34 cellular contexts compared by ENCODE assay signal in genomic region chr14:106786697-106787096, GRCh38.
"Had no signal": no experiment of that assay in that cellular context is flagged by ENCODE, and none has a peak within 500 bp of the region (broad histone marks: within the 10 kb centered on the region; RNA-seq: fewer than 3 reads in every experiment).

No MANE protein-coding gene starts in this region.

- H3K27me3 ChIP-seq: adrenal gland, body of pancreas, brain microvascular endothelial cell, breast epithelium had no signal

- H3K36me3 ChIP-seq: adrenal gland, brain microvascular endothelial cell, breast epithelium had no signal

- DNase-seq: activated B cell treated with CpG ODN at 0.5 μM for 24 hours; activated CD4-positive, alpha-beta memory T cell treated with anti-CD3 and anti-CD28 coated beads for 36 hours; activated CD4-positive, alpha-beta T cell treated with anti-CD3 and anti-CD28 coated beads for 4 hours; activated CD4-positive, alpha-beta T cell treated with anti-CD3 and anti-CD28 coated beads, Interleukin-2, amount 10 ng/mL, durations not matched to agents 24 days and 14 days; activated CD4-positive, alpha-beta T cell treated with anti-CD3 and anti-CD28 coated beads, Interleukin-2, amount 50 U/mL, for 1 hour; activated CD4-positive, alpha-beta T cell treated with anti-CD3 and anti-CD28 coated beads, Interleukin-2, amount 50 U/mL, for 4 hours; activated CD4-positive, CD25-positive, alpha-beta regulatory T cell treated with anti-CD3 and anti-CD28 coated beads, Interleukin-2, amount 50 U/mL, for 72 hours; activated CD8-positive, alpha-beta memory T cell treated with anti-CD3 and anti-CD28 coated beads, Interleukin-2, amount 50 U/mL, for 4 hours; activated CD8-positive, alpha-beta T cell treated with anti-CD3 and anti-CD28 coated beads for 36 hours; activated effector memory CD4-positive, alpha-beta T cell treated with Interleukin-2 at 50 U/mL for 16 hours; activated gamma-delta T cell; activated naive CD4-positive, alpha-beta T cell treated with anti-CD3 and anti-CD28 coated beads, Interleukin-2, amount 10 ng/mL, durations not matched to agents 7 days and 5 days; activated naive CD4-positive, alpha-beta T cell treated with Interleukin-2 at 50 U/mL for 16 hours; activated naive CD8-positive, alpha-beta T cell treated with anti-CD3 and anti-CD28 coated beads for 36 hours; activated T-cell treated with anti-CD3 and anti-CD28 coated beads for 4 hours; activated T-cell treated with anti-CD3 and anti-CD28 coated beads, Interleukin-2, amount 50 U/mL, for 1 hour; activated T-cell treated with anti-CD3 and anti-CD28 coated beads, Interleukin-2, amount 50 U/mL, for 48 hours; adrenal gland; amniotic stem cell; aorta; body of pancreas; brain microvascular endothelial cell; central memory CD4-positive, alpha-beta T cell; T-helper 1 cell; T-helper 2 cell; T-helper 9 cell had no signal

- H3K27ac ChIP-seq: adrenal gland, body of pancreas, brain microvascular endothelial cell, breast epithelium, VCaP had no signal

- ATAC-seq: activated CD8-positive, alpha-beta T cell treated with anti-CD3 and anti-CD28 coated beads for 36 hours; activated naive CD4-positive, alpha-beta T cell treated with anti-CD3 and anti-CD28 coated beads, Interleukin-2, amount 50 U/mL, for 72 hours; body of pancreas had no signal

- H3K4me3 ChIP-seq: adrenal gland, body of pancreas, breast epithelium had no signal

- H3K27ac Mint-ChIP-seq: activated B cell treated with CpG ODN at 0.5 μM for 24 hours; activated CD4-positive, alpha-beta memory T cell treated with anti-CD3 and anti-CD28 coated beads for 36 hours; activated CD4-positive, alpha-beta T cell treated with anti-CD3 and anti-CD28 coated beads, Interleukin-2, amount 10 ng/mL, durations not matched to agents 24 days and 14 days; activated CD8-positive, alpha-beta T cell treated with anti-CD3 and anti-CD28 coated beads for 36 hours; activated naive CD4-positive, alpha-beta T cell treated with anti-CD3 and anti-CD28 coated beads, Interleukin-2, amount 10 ng/mL, durations not matched to agents 7 days and 5 days; activated naive CD4-positive, alpha-beta T cell treated with anti-CD3 and anti-CD28 coated beads, Interleukin-2, amount 50 U/mL, for 72 hours; activated naive CD8-positive, alpha-beta T cell treated with anti-CD3 and anti-CD28 coated beads for 36 hours; activated T-helper 2 cell treated with anti-CD3 and anti-CD28 coated beads, Interferon-gamma antibody, Interleukin-2, Interleukin-4, amounts not matched to agents 10 μg/mL and 5 μg/mL and 100 μg/mL, durations not matched to agents 14 hours and 24 hours and 36 hours; T-helper 1 cell treated with Interleukin-12 subunit alpha and Interleukin-12 subunit beta and Interleukin-4 antibody, amounts not matched to agents 30 μg/mL and 1 μg/mL, for 36 hours; T-helper 2 cell treated with Interferon-gamma antibody and Interleukin-4, amounts not matched to agents 5 μg/mL and 100 μg/mL, for 36 hours had no signal

- H3K9me3 ChIP-seq: adrenal gland, body of pancreas, breast epithelium had no signal

- FAIRE-seq: astrocyte, TTC549 had no signal

- H3K9me3 Mint-ChIP-seq: activated B cell treated with CpG ODN at 0.5 μM for 24 hours; activated CD4-positive, alpha-beta memory T cell treated with anti-CD3 and anti-CD28 coated beads for 36 hours; activated CD4-positive, alpha-beta T cell treated with anti-CD3 and anti-CD28 coated beads, Interleukin-2, amount 10 ng/mL, durations not matched to agents 24 days and 14 days; activated CD8-positive, alpha-beta T cell treated with anti-CD3 and anti-CD28 coated beads for 36 hours; activated naive CD4-positive, alpha-beta T cell treated with anti-CD3 and anti-CD28 coated beads, Interleukin-2, amount 10 ng/mL, durations not matched to agents 7 days and 5 days; activated naive CD4-positive, alpha-beta T cell treated with anti-CD3 and anti-CD28 coated beads, Interleukin-2, amount 50 U/mL, for 72 hours; activated naive CD8-positive, alpha-beta T cell treated with anti-CD3 and anti-CD28 coated beads for 36 hours; activated T-helper 2 cell treated with anti-CD3 and anti-CD28 coated beads, Interferon-gamma antibody, Interleukin-2, Interleukin-4, amounts not matched to agents 10 μg/mL and 5 μg/mL and 100 μg/mL, durations not matched to agents 14 hours and 24 hours and 36 hours; T-helper 1 cell treated with Interleukin-12 subunit alpha and Interleukin-12 subunit beta and Interleukin-4 antibody, amounts not matched to agents 30 μg/mL and 1 μg/mL, for 36 hours; T-helper 2 cell treated with Interferon-gamma antibody and Interleukin-4, amounts not matched to agents 5 μg/mL and 100 μg/mL, for 36 hours had no signal

- H3K4me1 ChIP-seq: adrenal gland, body of pancreas, breast epithelium had no signal

- H3K36me3 Mint-ChIP-seq: activated CD4-positive, alpha-beta memory T cell treated with anti-CD3 and anti-CD28 coated beads for 36 hours; activated naive CD4-positive, alpha-beta T cell treated with anti-CD3 and anti-CD28 coated beads, Interleukin-2, amount 10 ng/mL, durations not matched to agents 7 days and 5 days; activated naive CD4-positive, alpha-beta T cell treated with anti-CD3 and anti-CD28 coated beads, Interleukin-2, amount 50 U/mL, for 72 hours; activated naive CD8-positive, alpha-beta T cell treated with anti-CD3 and anti-CD28 coated beads for 36 hours had no signal

- H3K4me3 Mint-ChIP-seq: activated B cell treated with CpG ODN at 0.5 μM for 24 hours; activated CD4-positive, alpha-beta memory T cell treated with anti-CD3 and anti-CD28 coated beads for 36 hours; activated CD4-positive, alpha-beta T cell treated with anti-CD3 and anti-CD28 coated beads, Interleukin-2, amount 10 ng/mL, durations not matched to agents 24 days and 14 days; activated CD8-positive, alpha-beta T cell treated with anti-CD3 and anti-CD28 coated beads for 36 hours; activated naive CD4-positive, alpha-beta T cell treated with anti-CD3 and anti-CD28 coated beads, Interleukin-2, amount 10 ng/mL, durations not matched to agents 7 days and 5 days; activated naive CD8-positive, alpha-beta T cell treated with anti-CD3 and anti-CD28 coated beads for 36 hours; T-helper 1 cell treated with Interleukin-12 subunit alpha and Interleukin-12 subunit beta and Interleukin-4 antibody, amounts not matched to agents 30 μg/mL and 1 μg/mL, for 36 hours; T-helper 2 cell treated with Interferon-gamma antibody and Interleukin-4, amounts not matched to agents 5 μg/mL and 100 μg/mL, for 36 hours had no signal
